In genomic region chr3:113270096-113270495, GRCh38 we compare ENCODE assay signal across 30 cellular contexts. TPM values are rescaled to one million over a fixed set of nuclear protein-coding genes. Genes with fewer than 3 reads are reported as not detected.
DNase-seq lines count a peak whose midpoint lies in the region; ATAC-seq and TF ChIP-seq lines count a peak whose summit lies in the region.
"Had no signal": no experiment of that assay in that cellular context is flagged by ENCODE, and none has a peak within 500 bp of the region (broad histone marks: within the 10 kb centered on the region; RNA-seq: fewer than 3 reads in every experiment).

No MANE protein-coding gene starts in this region.

- TF ChIP-seq CTCF in body of pancreas (IDR thresholded peaks at IDR 0.05) (no peak), glutamatergic neuron (IDR thresholded peaks at IDR 0.05; ENCODE audit: partially characterized antibody, unreplicated experiment) (no peak), uterus (IDR thresholded peaks at IDR 0.05) (no peak)

- no peaks in the 10 kb centered on the region for H3K27me3 ChIP-seq in body of pancreas
- H3K27me3 ChIP-seq in uterus: no peaks in the 10 kb centered on the region
- H3K27me3 ChIP-seq: adrenal gland, brain microvascular endothelial cell, MG63, right lobe of liver, stomach, thyroid gland had no signal

- no peak overlapping the region for H3K4me3 Mint-ChIP-seq in glutamatergic neuron (ENCODE audit: unreplicated experiment)
- H3K4me3 Mint-ChIP-seq: activated CD4-positive, alpha-beta memory T cell treated with anti-CD3 and anti-CD28 coated beads for 36 hours; activated naive CD4-positive, alpha-beta T cell treated with anti-CD3 and anti-CD28 coated beads, Interleukin-2, amount 10 ng/mL, durations not matched to agents 7 days and 5 days; activated T-helper 17 cell treated with anti-CD3 and anti-CD28 coated beads, Interleukin-2, amount 50 U/mL, for 72 hours; H9 had no signal

- H3K4me3 ChIP-seq in body of pancreas (no peak overlapping the region), uterus (no peak overlapping the region)
- H3K4me3 ChIP-seq: adrenal gland, MG63, right lobe of liver, spleen, stomach, thyroid gland had no signal

- intact Hi-C loops in body of pancreas (cut with DNase I): no loop called here
- intact Hi-C loops in uterus (cut with DNase I; ENCODE audit: low total_unique reads): no loop called here

- peaks cover 1% of the 10 kb centered on the region for H3K9me3 Mint-ChIP-seq in glutamatergic neuron (ENCODE audit: unreplicated experiment)
- H3K9me3 Mint-ChIP-seq: activated CD4-positive, alpha-beta memory T cell treated with anti-CD3 and anti-CD28 coated beads for 36 hours; activated naive CD4-positive, alpha-beta T cell treated with anti-CD3 and anti-CD28 coated beads, Interleukin-2, amount 10 ng/mL, durations not matched to agents 7 days and 5 days; activated T-helper 17 cell treated with anti-CD3 and anti-CD28 coated beads, Interleukin-2, amount 50 U/mL, for 72 hours; H9 had no signal

- no peaks in the 10 kb centered on the region for H3K36me3 Mint-ChIP-seq in glutamatergic neuron (ENCODE audit: unreplicated experiment)
- H3K36me3 Mint-ChIP-seq: activated CD4-positive, alpha-beta memory T cell treated with anti-CD3 and anti-CD28 coated beads for 36 hours; activated naive CD4-positive, alpha-beta T cell treated with anti-CD3 and anti-CD28 coated beads, Interleukin-2, amount 10 ng/mL, durations not matched to agents 7 days and 5 days had no signal

- H3K9me3 ChIP-seq in body of pancreas (no peaks in the 10 kb centered on the region), uterus (no peaks in the 10 kb centered on the region)
- H3K9me3 ChIP-seq: adrenal gland, MG63, right lobe of liver, spleen, stomach, thyroid gland had no signal

- peak; percentile 26 for DNase-seq in NCI-H82 (lab: John Stamatoyannopoulos, UW)
- no peak for DNase-seq in NCI-H82 treated with DMSO at 0.1 percent for 48 hours (lab: John Stamatoyannopoulos, UW; ENCODE audit: unreplicated experiment)
- DNase-seq in body of pancreas: no peak
- DNase-seq in glutamatergic neuron: no peak
- DNase-seq in uterus: no peak
- DNase-seq in NCI-H226: no peak
- no peak for DNase-seq in NCI-H187 (lab: John Stamatoyannopoulos, UW)
- DNase-seq: activated CD4-positive, alpha-beta memory T cell treated with anti-CD3 and anti-CD28 coated beads for 36 hours; activated CD4-positive, alpha-beta T cell treated with anti-CD3 and anti-CD28 coated beads for 1 hour; activated CD8-positive, alpha-beta memory T cell treated with anti-CD3 and anti-CD28 coated beads, Interleukin-2, amount 50 U/mL, for 4 hours; activated naive CD4-positive, alpha-beta T cell treated with anti-CD3 and anti-CD28 coated beads, Interleukin-2, amount 10 ng/mL, durations not matched to agents 7 days and 5 days; adrenal gland; brain microvascular endothelial cell; DMS79; H9; KG1; mesendoderm; MG63; NCI-H1105 treated with DMSO at 0.1 percent for 48 hours; NCI-H526 treated with DMSO at 0.1 percent for 48 hours; right lobe of liver; SHP77 treated with DMSO at 0.1 percent for 48 hours; spleen; stimulated activated CD8-positive, alpha-beta memory T cell treated with anti-CD3 and anti-CD28 coated beads, Interleukin-4, amount 100 ng/mL, for 48 hours; stomach; T-helper 2 cell; thyroid gland had no signal

- ATAC-seq in body of pancreas: no peak
- ATAC-seq: activated T-helper 17 cell treated with anti-CD3 and anti-CD28 coated beads, Interleukin-2, amount 50 U/mL, for 72 hours; left lobe of liver had no signal

- H3K36me3 ChIP-seq in body of pancreas (replicated peaks in 1 of 2; ENCODE audit: insufficient read depth in 1 of 2, low read depth in 2 of 2) (no peaks in the 10 kb centered on the region), uterus (no peaks in the 10 kb centered on the region)
- H3K36me3 ChIP-seq: adrenal gland, brain microvascular endothelial cell, MG63, right lobe of liver had no signal

- H3K4me1 ChIP-seq in body of pancreas (peaks cover 50% of the 10 kb centered on the region), uterus (peaks cover 0 to 1% of the 10 kb centered on the region in 2 donors)
- H3K4me1 ChIP-seq: adrenal gland, right lobe of liver had no signal

- peak overlapping the region; percentile 56 for H3K27ac Mint-ChIP-seq in glutamatergic neuron (ENCODE audit: unreplicated experiment)
- H3K27ac Mint-ChIP-seq: activated CD4-positive, alpha-beta memory T cell treated with anti-CD3 and anti-CD28 coated beads for 36 hours; activated naive CD4-positive, alpha-beta T cell treated with anti-CD3 and anti-CD28 coated beads, Interleukin-2, amount 10 ng/mL, durations not matched to agents 7 days and 5 days; activated T-helper 17 cell treated with anti-CD3 and anti-CD28 coated beads, Interleukin-2, amount 50 U/mL, for 72 hours; H9 had no signal

- 94 to 100% methylated on average over 2 of the region's 2 CpGs for WGBS in body of pancreas, 2 donors

- TF ChIP-seq POLR2A in body of pancreas (IDR thresholded peaks at IDR 0.05): no peak
- no peak for TF ChIP-seq POLR2A in uterus (IDR thresholded peaks at IDR 0.05)

- H3K27ac ChIP-seq in body of pancreas (peak overlapping the region; percentile 42 to 74 (median 63)), uterus (peak overlapping the region; percentile 29 to 39)
- H3K27ac ChIP-seq: adrenal gland, brain microvascular endothelial cell, HL-60, right lobe of liver, spleen had no signal

- H3K4me1 Mint-ChIP-seq in glutamatergic neuron (ENCODE audit: low read depth, unreplicated experiment): peaks cover 45% of the 10 kb centered on the region
- H3K4me1 Mint-ChIP-seq: activated naive CD4-positive, alpha-beta T cell treated with anti-CD3 and anti-CD28 coated beads, Interleukin-2, amount 10 ng/mL, durations not matched to agents 7 days and 5 days; activated T-helper 17 cell treated with anti-CD3 and anti-CD28 coated beads, Interleukin-2, amount 50 U/mL, for 72 hours had no signal

- H3K27me3 Mint-ChIP-seq in glutamatergic neuron (ENCODE audit: unreplicated experiment): no peaks in the 10 kb centered on the region
- H3K27me3 Mint-ChIP-seq: activated CD4-positive, alpha-beta memory T cell treated with anti-CD3 and anti-CD28 coated beads for 36 hours had no signal

RNA-seq across cellular contexts. Expression of gene BOC, which starts 58.7 kb away (rescaled TPM):
- total RNA-seq in body of pancreas: 10 to 100 TPM; 22.7 to 29.6 TPM
- total RNA-seq in glutamatergic neuron (ENCODE audit: unreplicated experiment): 32.9 TPM
- total RNA-seq in uterus: 100 to 1,000 TPM; 103 to 169 (median 105) TPM
- total RNA-seq: activated CD4-positive, alpha-beta memory T cell treated with anti-CD3 and anti-CD28 coated beads for 36 hours had no signal
